In the genomic region with DNA sequence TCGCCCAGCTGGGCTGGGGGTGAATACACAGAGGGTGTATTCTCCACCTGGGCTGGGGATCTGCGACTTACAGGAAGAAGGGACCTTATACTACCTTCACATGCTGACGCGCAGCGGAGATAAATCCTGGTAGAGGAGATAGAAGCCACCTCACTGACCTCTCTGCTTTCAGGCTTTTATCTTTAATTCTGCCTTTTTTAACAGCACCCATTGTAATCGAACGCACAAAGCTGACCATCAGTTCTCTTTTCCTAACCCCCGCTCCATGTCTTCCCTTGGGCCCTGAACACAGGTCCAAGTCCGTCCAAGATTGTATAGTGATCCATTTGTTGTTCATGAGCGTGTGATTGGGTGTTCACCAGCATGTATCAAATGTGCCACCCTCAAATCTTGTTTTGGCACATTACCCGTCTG, we compare ENCODE assay signal across 8 cellular contexts. TPM values are rescaled to one million over a fixed set of nuclear protein-coding genes. Genes with fewer than 3 reads are reported as not detected.
DNase-seq lines count a peak whose midpoint lies in the region; ATAC-seq and TF ChIP-seq lines count a peak whose summit lies in the region.

No MANE protein-coding gene starts in this region.

- CTCF ChIA-PET in Calu3 (lab: Charles Lee) = no interaction called here

- TSS peak; percentile 72 for BruUV-seq in Calu3 (replicated peaks; lab: Mats Ljungman, UMichigan)

- H3K4me1 Mint-ChIP-seq in Calu3 (ENCODE audit: low read depth, unreplicated experiment) = peaks cover 20% of the 10 kb centered on the region

- H3K4me3 ChIP-seq in SJSA1 (peak overlapping the region; percentile 89), epithelial cell of proximal tubule (ENCODE audit: low read depth, low read length) (peak overlapping the region; percentile 97)

- ATAC-seq in HG03095 (IDR thresholded peaks at IDR 0.05; ENCODE audit: unreplicated experiment) (no peak), GM21367 (IDR thresholded peaks at IDR 0.05; ENCODE audit: unreplicated experiment) (no peak)

- H3K27me3 Mint-ChIP-seq in Calu3 (ENCODE audit: unreplicated experiment) = no peaks in the 10 kb centered on the region

- no peaks in the 10 kb centered on the region for H3K27me3 ChIP-seq in SJSA1 (replicated peaks)

- H3K27ac ChIP-seq in SJSA1 = peak overlapping the region; percentile 52

- H3K4me1 ChIP-seq in SJSA1 (replicated peaks) = peaks cover 14% of the 10 kb centered on the region

- H3K9me3 ChIP-seq in SJSA1 (replicated peaks) = no peaks in the 10 kb centered on the region

- intact Hi-C loops in Calu3 (cut with micrococcal nuclease; ENCODE audit: unreplicated experiment) = no loop called here

- H3K36me3 ChIP-seq in SJSA1 = peaks cover 15% of the 10 kb centered on the region

- peaks cover 36% of the 10 kb centered on the region for H3K36me3 Mint-ChIP-seq in Calu3 (ENCODE audit: insufficient read depth, unreplicated experiment)

- H3K4me3 Mint-ChIP-seq in Calu3 (ENCODE audit: low read depth, unreplicated experiment) = peak overlapping the region; percentile 75

- H3K9me3 Mint-ChIP-seq in Calu3 (ENCODE audit: low read depth, unreplicated experiment) = no peaks in the 10 kb centered on the region

- DNase-seq in Calu3 = no peak
- DNase-seq in SJSA1 (ENCODE audit: low read depth in 1 of 2, low spot score in 2 of 2) = no peak
- DNase-seq in epithelial cell of proximal tubule (ENCODE audit: low read depth) = no peak
- DNase-seq in pons (ENCODE audit: low spot score) = peak; percentile 27
- no peak for DNase-seq in amygdala (lab: John Stamatoyannopoulos, UW)
- DNase-seq in RPMI8226 = no peak

- no peak for TF ChIP-seq CTCF in Calu3 (IDR thresholded peaks at IDR 0.05; ENCODE audit: unreplicated experiment)
- no peak for TF ChIP-seq CTCF in epithelial cell of proximal tubule (conservative IDR thresholded peaks at IDR 0.05; ENCODE audit: low read depth, low read length)

- H3K27ac Mint-ChIP-seq in Calu3 (ENCODE audit: unreplicated experiment) = peak overlapping the region; percentile 71

RNA-seq across cellular contexts. Expression of a gene that starts 0.7 kb away (rescaled TPM):
- total RNA-seq in Calu3 (2022) = 67.1 and 73.5 TPM in 2 replicates
- 51.2 and 76.8 TPM in 2 replicates for total RNA-seq in SJSA1 (2014; rRNA removed; shearing (Covaris generic))
- 149 and 156 TPM in 2 replicates for total RNA-seq in epithelial cell of proximal tubule

RNA-seq across cellular contexts. Expression of a gene that starts 2.0 kb away (rescaled TPM):
- total RNA-seq in Calu3 (2022) = not detected in 2 replicates
- not detected in 2 replicates for total RNA-seq in SJSA1 (2014; rRNA removed; shearing (Covaris generic))
- not detected in 2 replicates for total RNA-seq in epithelial cell of proximal tubule

RNA-seq across cellular contexts. Expression of a gene that starts 8.7 kb away (rescaled TPM):
- total RNA-seq in Calu3 (2022) = 25.8 and 29.4 TPM in 2 replicates
- 23.5 and 46.9 TPM in 2 replicates for total RNA-seq in SJSA1 (2014; rRNA removed; shearing (Covaris generic))
- 66.6 and 87.4 TPM in 2 replicates for total RNA-seq in epithelial cell of proximal tubule

RNA-seq across cellular contexts. Expression of a gene that starts 23.1 kb away (rescaled TPM):
- total RNA-seq in Calu3 (2022) (8.5 and 11.0 TPM in 2 replicates), epithelial cell of proximal tubule (3.7 and 6.7 TPM in 2 replicates)
- total RNA-seq in SJSA1 (2014; rRNA removed; shearing (Covaris generic)) = 4.1 TPM in 1 of 2 replicates, not detected in the other

RNA-seq across cellular contexts. Expression of a gene that starts 23.4 kb away (rescaled TPM):
- total RNA-seq in Calu3 (2022) (140 and 146 TPM in 2 replicates), epithelial cell of proximal tubule (116 TPM in 2 replicates)
- total RNA-seq in SJSA1 (2014; rRNA removed; shearing (Covaris generic)) = 38.4 and 46.4 TPM in 2 replicates
